In genomic region chr4:26361287-26361686, GRCh38 we compare ENCODE assay signal across 20 cellular contexts. TPM values are rescaled to one million over a fixed set of nuclear protein-coding genes. Genes with fewer than 3 reads are reported as not detected.
DNase-seq lines count a peak whose midpoint lies in the region; ATAC-seq and TF ChIP-seq lines count a peak whose summit lies in the region.
"Had no signal": no experiment of that assay in that cellular context is flagged by ENCODE, and none has a peak within 500 bp of the region (broad histone marks: within the 10 kb centered on the region; RNA-seq: fewer than 3 reads in every experiment).

No MANE protein-coding gene starts in this region.

- H3K27ac Mint-ChIP-seq in activated CD8-positive, alpha-beta T cell treated with anti-CD3 and anti-CD28 coated beads, Interleukin-2, amount 10 ng/mL, durations not matched to agents 7 days and 5 days: peak overlapping the region; percentile 79
- H3K27ac Mint-ChIP-seq in activated CD8-positive, alpha-beta T cell treated with anti-CD3 and anti-CD28 coated beads for 36 hours: no peak overlapping the region
- H3K27ac Mint-ChIP-seq in activated T-helper 17 cell treated with anti-CD3 and anti-CD28 coated beads, Interleukin-2, amount 50 U/mL, for 72 hours: no peak overlapping the region

- CTCF ChIA-PET in activated CD8-positive, alpha-beta T cell treated with anti-CD3 and anti-CD28 coated beads, Interleukin-2, amount 10 ng/mL, durations not matched to agents 7 days and 5 days (lab: Charles Lee): interaction anchor here (0.7 to 3.7 kb wide), 7 partner anchors 9 to 332 kb away, joined by 3 to 20 read pairs (median 4); no protein-coding TSS in a partner anchor
- CTCF ChIA-PET in activated CD8-positive, alpha-beta T cell treated with anti-CD3 and anti-CD28 coated beads for 36 hours (lab: Charles Lee): interaction anchor here (0.9 to 1.8 kb wide), 4 partner anchors 11 to 50 kb away, joined by 3 to 9 read pairs (median 4); no protein-coding TSS in a partner anchor

- no peak for DNase-seq in activated CD8-positive, alpha-beta T cell treated with anti-CD3 and anti-CD28 coated beads, Interleukin-2, amount 10 ng/mL, durations not matched to agents 7 days and 5 days
- no peak for DNase-seq in activated CD8-positive, alpha-beta T cell treated with anti-CD3 and anti-CD28 coated beads for 36 hours
- DNase-seq in left colon: no peak
- no peak for DNase-seq in substantia nigra (lab: John Stamatoyannopoulos, UW)
- no peak for DNase-seq in ecto neural progenitor cell (ENCODE audit: low spot score)
- DNase-seq: activated naive CD4-positive, alpha-beta T cell treated with anti-CD3 and anti-CD28 coated beads, Interleukin-2, amount 50 U/mL, for 16 hours; activated T-cell treated with anti-CD3 and anti-CD28 coated beads, Interleukin-2, amount 50 U/mL, for 4 hours; C1 segment of cervical spinal cord; foreskin melanocyte; GF-D8; NCI-H1694 treated with DMSO at 0.1 percent for 48 hours; NCI-H2227 treated with DMSO at 0.1 percent for 48 hours; NCI-H82; testis had no signal

- no peaks in the 10 kb centered on the region for H3K9me3 Mint-ChIP-seq in activated CD8-positive, alpha-beta T cell treated with anti-CD3 and anti-CD28 coated beads, Interleukin-2, amount 10 ng/mL, durations not matched to agents 7 days and 5 days (ENCODE audit: insufficient read depth)
- no peaks in the 10 kb centered on the region for H3K9me3 Mint-ChIP-seq in activated CD8-positive, alpha-beta T cell treated with anti-CD3 and anti-CD28 coated beads for 36 hours
- no peaks in the 10 kb centered on the region for H3K9me3 Mint-ChIP-seq in activated T-helper 17 cell treated with anti-CD3 and anti-CD28 coated beads, Interleukin-2, amount 50 U/mL, for 72 hours
- H3K9me3 Mint-ChIP-seq: activated T-cell treated with anti-CD3 and anti-CD28 coated beads, Interleukin-2, amount 50 U/mL, for 4 hours had no signal

- POLR2A ChIA-PET in activated CD8-positive, alpha-beta T cell treated with anti-CD3 and anti-CD28 coated beads, Interleukin-2, amount 10 ng/mL, durations not matched to agents 7 days and 5 days (lab: Charles Lee): no interaction called here
- POLR2A ChIA-PET in activated CD8-positive, alpha-beta T cell treated with anti-CD3 and anti-CD28 coated beads for 36 hours (lab: Charles Lee): no interaction called here

- H3K27ac ChIP-seq in substantia nigra (ENCODE audit: low read depth, low read length, poor library complexity, severe bottlenecking): peak overlapping the region; percentile 35
- H3K27ac ChIP-seq: coronary artery, testis had no signal

- no peak overlapping the region for H3K4me3 Mint-ChIP-seq in activated CD8-positive, alpha-beta T cell treated with anti-CD3 and anti-CD28 coated beads, Interleukin-2, amount 10 ng/mL, durations not matched to agents 7 days and 5 days
- H3K4me3 Mint-ChIP-seq in activated CD8-positive, alpha-beta T cell treated with anti-CD3 and anti-CD28 coated beads for 36 hours: no peak overlapping the region
- peak overlapping the region; percentile 37 for H3K4me3 Mint-ChIP-seq in activated T-helper 17 cell treated with anti-CD3 and anti-CD28 coated beads, Interleukin-2, amount 50 U/mL, for 72 hours

- no peaks in the 10 kb centered on the region for H3K27me3 Mint-ChIP-seq in activated CD8-positive, alpha-beta T cell treated with anti-CD3 and anti-CD28 coated beads, Interleukin-2, amount 10 ng/mL, durations not matched to agents 7 days and 5 days (ENCODE audit: low read depth)
- no peaks in the 10 kb centered on the region for H3K27me3 Mint-ChIP-seq in activated CD8-positive, alpha-beta T cell treated with anti-CD3 and anti-CD28 coated beads for 36 hours
- H3K27me3 Mint-ChIP-seq in activated T-helper 17 cell treated with anti-CD3 and anti-CD28 coated beads, Interleukin-2, amount 50 U/mL, for 72 hours: no peaks in the 10 kb centered on the region

- H3K36me3 Mint-ChIP-seq in activated CD8-positive, alpha-beta T cell treated with anti-CD3 and anti-CD28 coated beads, Interleukin-2, amount 10 ng/mL, durations not matched to agents 7 days and 5 days (ENCODE audit: low read depth): peaks cover 11% of the 10 kb centered on the region
- peaks cover 20% of the 10 kb centered on the region for H3K36me3 Mint-ChIP-seq in activated CD8-positive, alpha-beta T cell treated with anti-CD3 and anti-CD28 coated beads for 36 hours (ENCODE audit: low read depth)
- H3K36me3 Mint-ChIP-seq in activated T-helper 17 cell treated with anti-CD3 and anti-CD28 coated beads, Interleukin-2, amount 50 U/mL, for 72 hours (ENCODE audit: low read depth): peaks cover 61% of the 10 kb centered on the region

- no peak for ATAC-seq in activated CD8-positive, alpha-beta T cell treated with anti-CD3 and anti-CD28 coated beads, Interleukin-2, amount 10 ng/mL, durations not matched to agents 7 days and 5 days
- ATAC-seq in activated CD8-positive, alpha-beta T cell treated with anti-CD3 and anti-CD28 coated beads for 36 hours: no peak
- ATAC-seq in activated T-helper 17 cell treated with anti-CD3 and anti-CD28 coated beads, Interleukin-2, amount 50 U/mL, for 72 hours (replicated peaks): no peak
- ATAC-seq in left colon (peak; percentile 34), GM18511 (IDR thresholded peaks at IDR 0.05; ENCODE audit: unreplicated experiment) (no peak), GM21528 (IDR thresholded peaks at IDR 0.05; ENCODE audit: low FRiP score, unreplicated experiment) (no peak)
- ATAC-seq: activated T-cell treated with anti-CD3 and anti-CD28 coated beads, Interleukin-2, amount 50 U/mL, for 4 hours; HepG2; Panc1 had no signal

- H3K4me1 Mint-ChIP-seq in activated CD8-positive, alpha-beta T cell treated with anti-CD3 and anti-CD28 coated beads, Interleukin-2, amount 10 ng/mL, durations not matched to agents 7 days and 5 days (ENCODE audit: low read depth): peaks cover 43% of the 10 kb centered on the region
- H3K4me1 Mint-ChIP-seq in activated CD8-positive, alpha-beta T cell treated with anti-CD3 and anti-CD28 coated beads for 36 hours (ENCODE audit: low read depth): peaks cover 26% of the 10 kb centered on the region
- H3K4me1 Mint-ChIP-seq in activated T-helper 17 cell treated with anti-CD3 and anti-CD28 coated beads, Interleukin-2, amount 50 U/mL, for 72 hours: peaks cover 18% of the 10 kb centered on the region

- TF ChIP-seq CTCF in activated CD8-positive, alpha-beta T cell treated with anti-CD3 and anti-CD28 coated beads for 36 hours (IDR thresholded peaks at IDR 0.05): no peak

- intact Hi-C loops in activated CD8-positive, alpha-beta T cell treated with anti-CD3 and anti-CD28 coated beads for 36 hours (cut with micrococcal nuclease): no loop called here
- intact Hi-C loops in left colon (cut with DNase I, micrococcal nuclease): no loop called here

RNA-seq across cellular contexts. Expression of gene RBPJ, which starts 40.5 kb away (rescaled TPM):
- total RNA-seq in activated CD8-positive, alpha-beta T cell treated with anti-CD3 and anti-CD28 coated beads, Interleukin-2, amount 10 ng/mL, durations not matched to agents 7 days and 5 days: 10 to 100 TPM; 61.7 to 72.3 TPM
- total RNA-seq in activated CD8-positive, alpha-beta T cell treated with anti-CD3 and anti-CD28 coated beads for 36 hours: 100 to 1,000 TPM; 150 to 151 TPM
- 100 to 1,000 TPM; 238 to 481 TPM for total RNA-seq in activated T-helper 17 cell treated with anti-CD3 and anti-CD28 coated beads, Interleukin-2, amount 50 U/mL, for 72 hours
- total RNA-seq in left colon: 10 to 100 TPM; 32.6 to 53.2 TPM
